In the genomic region with DNA sequence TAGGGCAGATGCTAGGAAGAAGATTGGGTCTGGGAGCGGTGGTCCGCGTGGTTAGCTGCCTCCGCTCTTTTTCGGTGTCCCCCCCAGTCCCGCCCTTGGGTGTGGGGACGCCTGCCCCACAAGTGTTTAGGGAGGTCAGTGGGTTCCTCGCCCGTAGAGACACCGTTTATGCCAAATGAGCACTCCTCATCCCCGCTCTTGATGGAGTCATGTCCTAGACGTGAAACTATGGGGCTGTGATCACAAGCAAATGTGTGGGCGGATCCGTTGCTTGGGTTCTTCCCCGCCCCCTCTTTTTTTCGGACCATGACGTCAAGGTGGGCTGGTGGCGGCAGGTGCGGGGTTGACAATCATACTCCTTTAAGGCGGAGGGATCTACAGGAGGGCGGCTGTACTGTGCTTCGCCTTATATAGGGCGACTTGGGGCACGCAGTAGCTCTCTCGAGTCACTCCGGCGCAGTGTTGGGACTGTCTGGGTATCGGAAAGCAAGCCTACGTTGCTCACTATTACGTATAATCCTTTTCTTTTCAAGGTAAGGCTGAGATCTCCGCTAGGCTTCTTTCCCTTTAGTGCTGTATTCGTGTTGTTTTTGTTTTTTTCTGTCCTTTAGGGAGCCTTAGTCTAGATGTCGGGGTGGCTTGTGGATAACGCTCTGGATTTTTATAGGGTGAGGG, we compare ENCODE assay signal across 1 cellular context.
TF ChIP-seq lines count a peak whose summit lies in the region.

A gene (plus strand): TSS at position 439 of the 675 bp plus-strand sequence. CDS start 1,529 bp downstream, outside the sequence.

TF ChIP-seq in HepG2, 621 proteins besides CTCF, POLR2A, EP300 and RAD21 (continued from another document and continues in another):
- TF ChIP-seq, protein P1, sequence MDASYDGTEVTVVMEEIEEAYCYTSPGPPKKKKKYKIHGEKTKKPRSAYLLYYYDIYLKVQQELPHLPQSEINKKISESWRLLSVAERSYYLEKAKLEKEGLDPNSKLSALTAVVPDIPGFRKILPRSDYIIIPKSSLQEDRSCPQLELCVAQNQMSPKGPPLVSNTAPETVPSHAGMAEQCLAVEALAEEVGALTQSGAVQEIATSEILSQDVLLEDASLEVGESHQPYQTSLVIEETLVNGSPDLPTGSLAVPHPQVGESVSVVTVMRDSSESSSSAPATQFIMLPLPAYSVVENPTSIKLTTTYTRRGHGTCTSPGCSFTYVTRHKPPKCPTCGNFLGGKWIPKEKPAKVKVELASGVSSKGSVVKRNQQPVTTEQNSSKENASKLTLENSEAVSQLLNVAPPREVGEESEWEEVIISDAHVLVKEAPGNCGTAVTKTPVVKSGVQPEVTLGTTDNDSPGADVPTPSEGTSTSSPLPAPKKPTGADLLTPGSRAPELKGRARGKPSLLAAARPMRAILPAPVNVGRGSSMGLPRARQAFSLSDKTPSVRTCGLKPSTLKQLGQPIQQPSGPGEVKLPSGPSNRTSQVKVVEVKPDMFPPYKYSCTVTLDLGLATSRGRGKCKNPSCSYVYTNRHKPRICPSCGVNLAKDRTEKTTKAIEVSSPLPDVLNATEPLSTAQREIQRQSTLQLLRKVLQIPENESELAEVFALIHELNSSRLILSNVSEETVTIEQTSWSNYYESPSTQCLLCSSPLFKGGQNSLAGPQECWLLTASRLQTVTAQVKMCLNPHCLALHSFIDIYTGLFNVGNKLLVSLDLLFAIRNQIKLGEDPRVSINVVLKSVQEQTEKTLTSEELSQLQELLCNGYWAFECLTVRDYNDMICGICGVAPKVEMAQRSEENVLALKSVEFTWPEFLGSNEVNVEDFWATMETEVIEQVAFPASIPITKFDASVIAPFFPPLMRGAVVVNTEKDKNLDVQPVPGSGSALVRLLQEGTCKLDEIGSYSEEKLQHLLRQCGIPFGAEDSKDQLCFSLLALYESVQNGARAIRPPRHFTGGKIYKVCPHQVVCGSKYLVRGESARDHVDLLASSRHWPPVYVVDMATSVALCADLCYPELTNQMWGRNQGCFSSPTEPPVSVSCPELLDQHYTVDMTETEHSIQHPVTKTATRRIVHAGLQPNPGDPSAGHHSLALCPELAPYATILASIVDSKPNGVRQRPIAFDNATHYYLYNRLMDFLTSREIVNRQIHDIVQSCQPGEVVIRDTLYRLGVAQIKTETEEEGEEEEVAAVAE (CRISPR knock-in tag; IDR thresholded peaks at IDR 0.05; ENCODE audit: borderline replicate concordance) = no peak
- TF ChIP-seq TBP (CRISPR knock-in tag; IDR thresholded peaks at IDR 0.05) (no peak), ZFP36 (IDR thresholded peaks at IDR 0.05; ENCODE audit: borderline replicate concordance, low read depth, low read length, partially characterized antibody) (no peak), NKX3-1 (CRISPR knock-in tag; IDR thresholded peaks at IDR 0.05) (peak; percentile 99), PAWR (CRISPR knock-in tag; IDR thresholded peaks at IDR 0.05; ENCODE audit: borderline replicate concordance) (no peak), HIVEP1 (CRISPR knock-in tag; IDR thresholded peaks at IDR 0.05) (0 out of 2 replicates have a peak, but pooled peaks have one; percentile 4), ZNF747 (CRISPR knock-in tag; IDR thresholded peaks at IDR 0.05; ENCODE audit: borderline replicate concordance) (peak; percentile 58; the same call in 1 of the 2 replicates), AKAP8 (CRISPR knock-in tag; IDR thresholded peaks at IDR 0.05) (no peak), ZBTB42 (CRISPR knock-in tag; IDR thresholded peaks at IDR 0.05) (0 out of 2 replicates have a peak, but pooled peaks have one; percentile 33), KLF9 (CRISPR knock-in tag; IDR thresholded peaks at IDR 0.05; ENCODE audit: low read depth) (peak; percentile 85; the same call in 1 of the 2 replicates), SRSF9 (IDR thresholded peaks at IDR 0.05; ENCODE audit: borderline replicate concordance, insufficient read depth, low read depth, low read length, poor library complexity, severe bottlenecking) (no peak), MIER2 (CRISPR knock-in tag; IDR thresholded peaks at IDR 0.05) (no peak), ZNF256 (CRISPR knock-in tag; conservative IDR thresholded peaks at IDR 0.05) (peak; percentile 99), SATB2 (CRISPR knock-in tag; IDR thresholded peaks at IDR 0.05) (peak; percentile 62), ARNT2 (CRISPR knock-in tag; IDR thresholded peaks at IDR 0.05; ENCODE audit: low read depth) (no peak; the same call in 1 of the 2 replicates), ZNF343 (CRISPR knock-in tag; IDR thresholded peaks at IDR 0.05) (no peak), CHD4 (IDR thresholded peaks at IDR 0.05; ENCODE audit: borderline replicate concordance, low read length) (0 out of 2 replicates have a peak, but pooled peaks have one; percentile 31), ZBTB7B (CRISPR knock-in tag; IDR thresholded peaks at IDR 0.05) (peak; percentile 13; the same call in 1 of the 2 replicates), HNRNPK (IDR thresholded peaks at IDR 0.05; ENCODE audit: low read depth, low read length, poor library complexity, severe bottlenecking) (no peak), ZNF546 (CRISPR knock-in tag; conservative IDR thresholded peaks at IDR 0.05) (no peak), CCAR2 (optimal IDR thresholded peaks at IDR 0.05; ENCODE audit: low read depth, low read length) (peak; percentile 19), ATM (IDR thresholded peaks at IDR 0.05; ENCODE audit: borderline replicate concordance) (no peak), SNRNP70 (IDR thresholded peaks at IDR 0.05; ENCODE audit: low read depth, low read length) (no peak), ZNF317 (CRISPR knock-in tag; IDR thresholded peaks at IDR 0.05) (peak; percentile 29; the same call in 1 of the 2 replicates), ZBTB20 (CRISPR knock-in tag; IDR thresholded peaks at IDR 0.05; ENCODE audit: borderline replicate concordance, low read depth) (peak; percentile 0; the same call in 1 of the 2 replicates), ZNF496 (CRISPR knock-in tag; IDR thresholded peaks at IDR 0.05; ENCODE audit: insufficient replicate concordance) (no peak), PHF5A (CRISPR knock-in tag; IDR thresholded peaks at IDR 0.05; ENCODE audit: low read depth, unreplicated experiment) (peak; percentile 79), CHCHD3 (CRISPR knock-in tag; IDR thresholded peaks at IDR 0.05) (no peak), ZNF761 (CRISPR knock-in tag; conservative IDR thresholded peaks at IDR 0.05) (no peak; the same call in 1 of the 2 replicates), RARG (CRISPR knock-in tag; IDR thresholded peaks at IDR 0.05; ENCODE audit: low read depth) (peak; percentile 28; the same call in 1 of the 2 replicates)
- TF ChIP-seq, protein P2, sequence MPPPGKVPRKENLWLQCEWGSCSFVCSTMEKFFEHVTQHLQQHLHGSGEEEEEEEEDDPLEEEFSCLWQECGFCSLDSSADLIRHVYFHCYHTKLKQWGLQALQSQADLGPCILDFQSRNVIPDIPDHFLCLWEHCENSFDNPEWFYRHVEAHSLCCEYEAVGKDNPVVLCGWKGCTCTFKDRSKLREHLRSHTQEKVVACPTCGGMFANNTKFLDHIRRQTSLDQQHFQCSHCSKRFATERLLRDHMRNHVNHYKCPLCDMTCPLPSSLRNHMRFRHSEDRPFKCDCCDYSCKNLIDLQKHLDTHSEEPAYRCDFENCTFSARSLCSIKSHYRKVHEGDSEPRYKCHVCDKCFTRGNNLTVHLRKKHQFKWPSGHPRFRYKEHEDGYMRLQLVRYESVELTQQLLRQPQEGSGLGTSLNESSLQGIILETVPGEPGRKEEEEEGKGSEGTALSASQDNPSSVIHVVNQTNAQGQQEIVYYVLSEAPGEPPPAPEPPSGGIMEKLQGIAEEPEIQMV (CRISPR knock-in tag; IDR thresholded peaks at IDR 0.05; ENCODE audit: low read depth) = peak; percentile 40; the same call in 1 of the 2 replicates
- TF ChIP-seq, protein P3, sequence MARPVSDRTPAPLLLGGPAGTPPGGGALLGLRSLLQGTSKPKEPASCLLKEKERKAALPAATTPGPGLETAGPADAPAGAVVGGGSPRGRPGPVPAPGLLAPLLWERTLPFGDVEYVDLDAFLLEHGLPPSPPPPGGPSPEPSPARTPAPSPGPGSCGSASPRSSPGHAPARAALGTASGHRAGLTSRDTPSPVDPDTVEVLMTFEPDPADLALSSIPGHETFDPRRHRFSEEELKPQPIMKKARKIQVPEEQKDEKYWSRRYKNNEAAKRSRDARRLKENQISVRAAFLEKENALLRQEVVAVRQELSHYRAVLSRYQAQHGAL (CRISPR knock-in tag; IDR thresholded peaks at IDR 0.05; ENCODE audit: not compliant biosample characterization) = peak; percentile 92
- TF ChIP-seq, protein P4, sequence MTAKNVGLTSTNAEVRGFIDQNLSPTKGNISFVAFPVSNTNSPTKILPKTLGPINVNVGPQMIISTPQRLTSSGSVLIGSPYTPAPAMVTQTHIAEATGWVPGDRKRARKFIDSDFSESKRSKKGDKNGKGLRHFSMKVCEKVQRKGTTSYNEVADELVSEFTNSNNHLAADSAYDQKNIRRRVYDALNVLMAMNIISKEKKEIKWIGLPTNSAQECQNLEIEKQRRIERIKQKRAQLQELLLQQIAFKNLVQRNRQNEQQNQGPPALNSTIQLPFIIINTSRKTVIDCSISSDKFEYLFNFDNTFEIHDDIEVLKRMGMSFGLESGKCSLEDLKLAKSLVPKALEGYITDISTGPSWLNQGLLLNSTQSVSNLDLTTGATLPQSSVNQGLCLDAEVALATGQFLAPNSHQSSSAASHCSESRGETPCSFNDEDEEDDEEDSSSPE (CRISPR knock-in tag; IDR thresholded peaks at IDR 0.05) = no peak; the same call in none of the 2 replicates
- TF ChIP-seq, protein P5, sequence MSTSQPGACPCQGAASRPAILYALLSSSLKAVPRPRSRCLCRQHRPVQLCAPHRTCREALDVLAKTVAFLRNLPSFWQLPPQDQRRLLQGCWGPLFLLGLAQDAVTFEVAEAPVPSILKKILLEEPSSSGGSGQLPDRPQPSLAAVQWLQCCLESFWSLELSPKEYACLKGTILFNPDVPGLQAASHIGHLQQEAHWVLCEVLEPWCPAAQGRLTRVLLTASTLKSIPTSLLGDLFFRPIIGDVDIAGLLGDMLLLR (CRISPR knock-in tag; IDR thresholded peaks at IDR 0.05) = 0 out of 2 replicates have a peak, but pooled peaks have one; percentile 6
- TF ChIP-seq, protein P6, sequence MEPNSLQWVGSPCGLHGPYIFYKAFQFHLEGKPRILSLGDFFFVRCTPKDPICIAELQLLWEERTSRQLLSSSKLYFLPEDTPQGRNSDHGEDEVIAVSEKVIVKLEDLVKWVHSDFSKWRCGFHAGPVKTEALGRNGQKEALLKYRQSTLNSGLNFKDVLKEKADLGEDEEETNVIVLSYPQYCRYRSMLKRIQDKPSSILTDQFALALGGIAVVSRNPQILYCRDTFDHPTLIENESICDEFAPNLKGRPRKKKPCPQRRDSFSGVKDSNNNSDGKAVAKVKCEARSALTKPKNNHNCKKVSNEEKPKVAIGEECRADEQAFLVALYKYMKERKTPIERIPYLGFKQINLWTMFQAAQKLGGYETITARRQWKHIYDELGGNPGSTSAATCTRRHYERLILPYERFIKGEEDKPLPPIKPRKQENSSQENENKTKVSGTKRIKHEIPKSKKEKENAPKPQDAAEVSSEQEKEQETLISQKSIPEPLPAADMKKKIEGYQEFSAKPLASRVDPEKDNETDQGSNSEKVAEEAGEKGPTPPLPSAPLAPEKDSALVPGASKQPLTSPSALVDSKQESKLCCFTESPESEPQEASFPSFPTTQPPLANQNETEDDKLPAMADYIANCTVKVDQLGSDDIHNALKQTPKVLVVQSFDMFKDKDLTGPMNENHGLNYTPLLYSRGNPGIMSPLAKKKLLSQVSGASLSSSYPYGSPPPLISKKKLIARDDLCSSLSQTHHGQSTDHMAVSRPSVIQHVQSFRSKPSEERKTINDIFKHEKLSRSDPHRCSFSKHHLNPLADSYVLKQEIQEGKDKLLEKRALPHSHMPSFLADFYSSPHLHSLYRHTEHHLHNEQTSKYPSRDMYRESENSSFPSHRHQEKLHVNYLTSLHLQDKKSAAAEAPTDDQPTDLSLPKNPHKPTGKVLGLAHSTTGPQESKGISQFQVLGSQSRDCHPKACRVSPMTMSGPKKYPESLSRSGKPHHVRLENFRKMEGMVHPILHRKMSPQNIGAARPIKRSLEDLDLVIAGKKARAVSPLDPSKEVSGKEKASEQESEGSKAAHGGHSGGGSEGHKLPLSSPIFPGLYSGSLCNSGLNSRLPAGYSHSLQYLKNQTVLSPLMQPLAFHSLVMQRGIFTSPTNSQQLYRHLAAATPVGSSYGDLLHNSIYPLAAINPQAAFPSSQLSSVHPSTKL (CRISPR knock-in tag; IDR thresholded peaks at IDR 0.05) = peak; percentile 49; the same call in 1 of the 2 replicates
- TF ChIP-seq, protein P7, sequence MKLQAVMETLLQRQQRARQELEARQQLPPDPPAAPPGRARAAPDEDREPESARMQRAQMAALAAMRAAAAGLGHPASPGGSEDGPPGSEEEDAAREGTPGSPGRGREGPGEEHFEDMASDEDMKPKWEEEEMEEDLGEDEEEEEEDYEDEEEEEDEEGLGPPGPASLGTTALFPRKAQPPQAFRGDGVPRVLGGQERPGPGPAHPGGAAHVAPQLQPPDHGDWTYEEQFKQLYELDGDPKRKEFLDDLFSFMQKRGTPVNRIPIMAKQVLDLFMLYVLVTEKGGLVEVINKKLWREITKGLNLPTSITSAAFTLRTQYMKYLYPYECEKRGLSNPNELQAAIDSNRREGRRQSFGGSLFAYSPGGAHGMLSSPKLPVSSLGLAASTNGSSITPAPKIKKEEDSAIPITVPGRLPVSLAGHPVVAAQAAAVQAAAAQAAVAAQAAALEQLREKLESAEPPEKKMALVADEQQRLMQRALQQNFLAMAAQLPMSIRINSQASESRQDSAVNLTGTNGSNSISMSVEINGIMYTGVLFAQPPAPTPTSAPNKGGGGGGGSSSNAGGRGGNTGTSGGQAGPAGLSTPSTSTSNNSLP (IDR thresholded peaks at IDR 0.05; ENCODE audit: low read depth, low read length) = peak; percentile 10; the same call in 1 of the 2 replicates
- TF ChIP-seq, protein P8, sequence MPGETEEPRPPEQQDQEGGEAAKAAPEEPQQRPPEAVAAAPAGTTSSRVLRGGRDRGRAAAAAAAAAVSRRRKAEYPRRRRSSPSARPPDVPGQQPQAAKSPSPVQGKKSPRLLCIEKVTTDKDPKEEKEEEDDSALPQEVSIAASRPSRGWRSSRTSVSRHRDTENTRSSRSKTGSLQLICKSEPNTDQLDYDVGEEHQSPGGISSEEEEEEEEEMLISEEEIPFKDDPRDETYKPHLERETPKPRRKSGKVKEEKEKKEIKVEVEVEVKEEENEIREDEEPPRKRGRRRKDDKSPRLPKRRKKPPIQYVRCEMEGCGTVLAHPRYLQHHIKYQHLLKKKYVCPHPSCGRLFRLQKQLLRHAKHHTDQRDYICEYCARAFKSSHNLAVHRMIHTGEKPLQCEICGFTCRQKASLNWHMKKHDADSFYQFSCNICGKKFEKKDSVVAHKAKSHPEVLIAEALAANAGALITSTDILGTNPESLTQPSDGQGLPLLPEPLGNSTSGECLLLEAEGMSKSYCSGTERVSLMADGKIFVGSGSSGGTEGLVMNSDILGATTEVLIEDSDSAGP (CRISPR knock-in tag; IDR thresholded peaks at IDR 0.05; ENCODE audit: borderline replicate concordance) = peak; percentile 100
